Comparison of ENCODE assay signal across 13 cellular contexts in the genomic region with DNA sequence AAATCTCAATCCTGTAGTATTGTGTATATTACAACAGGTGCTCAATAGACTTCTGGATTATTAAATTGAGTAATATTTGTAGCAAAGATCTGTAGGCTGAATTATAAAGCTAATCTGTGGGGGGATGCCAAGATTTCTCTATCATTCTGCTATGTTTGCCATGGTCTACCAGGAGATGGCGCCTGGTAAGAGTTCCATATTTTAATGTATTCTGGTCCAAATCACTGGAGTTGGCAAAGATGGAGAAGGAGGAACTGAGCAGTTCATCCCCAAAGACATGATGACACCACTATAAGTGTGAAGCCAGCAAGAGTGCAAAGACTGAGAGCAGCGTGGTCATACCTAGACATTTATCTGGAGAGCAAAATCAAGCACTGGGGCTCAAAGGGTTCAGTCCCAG.
DNase-seq lines count a peak whose midpoint lies in the region; ATAC-seq and TF ChIP-seq lines count a peak whose summit lies in the region.
"Had no signal": no experiment of that assay in that cellular context is flagged by ENCODE, and none has a peak within 500 bp of the region (broad histone marks: within the 10 kb centered on the region; RNA-seq: fewer than 3 reads in every experiment).

No MANE protein-coding gene starts in this region.

- H3K4me3 Mint-ChIP-seq in stimulated activated naive CD8-positive, alpha-beta T cell treated with anti-CD3 and anti-CD28 coated beads, Interleukin-15, amount 100 ng/mL, for 72 hours: no peak overlapping the region
- H3K4me3 Mint-ChIP-seq: activated B cell treated with CpG ODN at 0.5 μM for 24 hours; activated naive CD8-positive, alpha-beta T cell treated with anti-CD3 and anti-CD28 coated beads, Interleukin-2, amount 10 ng/mL, durations not matched to agents 7 days and 5 days had no signal

- peak; percentile 5 for DNase-seq in stimulated activated naive CD8-positive, alpha-beta T cell treated with anti-CD3 and anti-CD28 coated beads, Interleukin-15, Interleukin-2, amounts not matched to agents 100 U/mL and 50 U/mL, for 24 hours
- no peak for DNase-seq in stimulated activated naive CD8-positive, alpha-beta T cell treated with anti-CD3 and anti-CD28 coated beads, Interleukin-15, amount 100 ng/mL, for 72 hours
- DNase-seq in NCI-H460 (ENCODE audit: extremely low read depth, low read depth): peak; percentile 1
- peak; percentile 29 for DNase-seq in dermis blood vessel endothelial cell
- DNase-seq in upper lobe of right lung: no peak
- no peak for DNase-seq in stimulated activated CD4-positive, alpha-beta T cell treated with anti-CD3 and anti-CD28 coated beads, Interleukin-4, amount 100 ng/mL, for 1 hour
- DNase-seq in nucleus accumbens (lab: John Stamatoyannopoulos, UW): no peak
- no peak for DNase-seq in middle frontal gyrus (ENCODE audit: extremely low spot score, low spot score)
- DNase-seq: activated B cell treated with CpG ODN at 0.5 μM for 24 hours; activated naive CD8-positive, alpha-beta T cell treated with anti-CD3 and anti-CD28 coated beads, Interleukin-2, amount 10 ng/mL, durations not matched to agents 7 days and 5 days; DMS79 treated with DMSO at 0.1 percent for 48 hours; NCI-H2171 treated with DMSO at 0.1 percent for 48 hours; tibial artery had no signal

- H3K36me3 ChIP-seq in upper lobe of right lung: no peaks in the 10 kb centered on the region
- H3K36me3 ChIP-seq: tibial artery had no signal

- no peak overlapping the region for H3K27ac Mint-ChIP-seq in stimulated activated naive CD8-positive, alpha-beta T cell treated with anti-CD3 and anti-CD28 coated beads, Interleukin-15, amount 100 ng/mL, for 72 hours
- H3K27ac Mint-ChIP-seq: activated B cell treated with CpG ODN at 0.5 μM for 24 hours; activated naive CD8-positive, alpha-beta T cell treated with anti-CD3 and anti-CD28 coated beads, Interleukin-2, amount 10 ng/mL, durations not matched to agents 7 days and 5 days had no signal

- TF ChIP-seq CTCF in upper lobe of right lung (IDR thresholded peaks at IDR 0.05): peak; percentile 24

- peaks cover 19% of the 10 kb centered on the region for H3K4me1 Mint-ChIP-seq in stimulated activated naive CD8-positive, alpha-beta T cell treated with anti-CD3 and anti-CD28 coated beads, Interleukin-15, amount 100 ng/mL, for 72 hours
- H3K4me1 Mint-ChIP-seq: activated B cell treated with CpG ODN at 0.5 μM for 24 hours had no signal

- no peaks in the 10 kb centered on the region for H3K9me3 Mint-ChIP-seq in stimulated activated naive CD8-positive, alpha-beta T cell treated with anti-CD3 and anti-CD28 coated beads, Interleukin-15, amount 100 ng/mL, for 72 hours
- H3K9me3 Mint-ChIP-seq: activated B cell treated with CpG ODN at 0.5 μM for 24 hours; activated naive CD8-positive, alpha-beta T cell treated with anti-CD3 and anti-CD28 coated beads, Interleukin-2, amount 10 ng/mL, durations not matched to agents 7 days and 5 days had no signal

- intact Hi-C loops in upper lobe of right lung (cut with DNase I): no loop called here

- no peak for ATAC-seq in stimulated activated naive CD8-positive, alpha-beta T cell treated with anti-CD3 and anti-CD28 coated beads, Interleukin-15, Interleukin-2, amounts not matched to agents 100 U/mL and 50 U/mL, for 24 hours
- ATAC-seq in stimulated activated naive CD8-positive, alpha-beta T cell treated with anti-CD3 and anti-CD28 coated beads, Interleukin-15, amount 100 ng/mL, for 72 hours: no peak
- ATAC-seq in upper lobe of right lung: peak; percentile 81

- no peaks in the 10 kb centered on the region for H3K27me3 Mint-ChIP-seq in stimulated activated naive CD8-positive, alpha-beta T cell treated with anti-CD3 and anti-CD28 coated beads, Interleukin-15, amount 100 ng/mL, for 72 hours
- H3K27me3 Mint-ChIP-seq: activated B cell treated with CpG ODN at 0.5 μM for 24 hours had no signal

- no peaks in the 10 kb centered on the region for H3K9me3 ChIP-seq in upper lobe of right lung
- H3K9me3 ChIP-seq: tibial artery had no signal

- no peak overlapping the region for H3K27ac ChIP-seq in upper lobe of right lung
- H3K27ac ChIP-seq: tibial artery had no signal

- H3K27me3 ChIP-seq in upper lobe of right lung: no peaks in the 10 kb centered on the region
- H3K27me3 ChIP-seq: tibial artery had no signal

- H3K4me1 ChIP-seq in upper lobe of right lung: no peaks in the 10 kb centered on the region

- H3K4me3 ChIP-seq in upper lobe of right lung: no peak overlapping the region
- H3K4me3 ChIP-seq: tibial artery had no signal

Comparison
In these comparisons a context has a peak if more than half of its experiments do, and no peak if none do; other contexts are left out.
1. DNase-seq: peak in stimulated activated naive CD8-positive, alpha-beta T cell treated with anti-CD3 and anti-CD28 coated beads, Interleukin-15, Interleukin-2, amounts not matched to agents 100 U/mL and 50 U/mL, for 24 hours (single experiment), NCI-H460 (single experiment) and dermis blood vessel endothelial cell (single experiment); none in stimulated activated naive CD8-positive, alpha-beta T cell treated with anti-CD3 and anti-CD28 coated beads, Interleukin-15, amount 100 ng/mL, for 72 hours (0 of 2), upper lobe of right lung (single experiment), stimulated activated CD4-positive, alpha-beta T cell treated with anti-CD3 and anti-CD28 coated beads, Interleukin-4, amount 100 ng/mL, for 1 hour (single experiment), nucleus accumbens (0 of 56) and middle frontal gyrus (single experiment).